8 cellular contexts compared by ENCODE assay signal in genomic region chr12:90959538-90960139, GRCh38. TPM values are rescaled to one million over a fixed set of nuclear protein-coding genes. Genes with fewer than 3 reads are reported as not detected.
DNase-seq lines count a peak whose midpoint lies in the region; ATAC-seq, FAIRE-seq and TF ChIP-seq lines count a peak whose summit lies in the region.

No MANE protein-coding gene starts in this region.

- TF ChIP-seq CTCF in omental fat pad (IDR thresholded peaks at IDR 0.05), result peak in 1 of 3 donors; percentile 35

- peak; percentile 19 for DNase-seq in stimulated activated CD4-positive, alpha-beta T cell treated with anti-CD3 and anti-CD28 coated beads, Interleukin-15, amount 100 ng/mL, for 24 hours
- no peak for DNase-seq in stimulated activated CD4-positive, alpha-beta T cell treated with anti-CD3 and anti-CD28 coated beads, Interleukin-2, amount 100 ng/mL, for 24 hours
- DNase-seq in H54 (ENCODE audit: insufficient read length, low spot score) (no peak), Kasumi-1 (lab: John Stamatoyannopoulos, UW) (peak; percentile 48 to 73), SJCRH30 (peak; percentile 29 to 77), fibroblast of gingiva (ENCODE audit: low read depth) (peak; percentile 45), omental fat pad (ENCODE audit: low spot score) (no peak)
- DNase-seq in activated T-cell treated with anti-CD3 and anti-CD28 coated beads, Interleukin-2, amount 50 U/mL, for 48 hours, result no peak

- no peaks in the 10 kb centered on the region for H3K36me3 ChIP-seq in SJCRH30

- H3K4me1 ChIP-seq in SJCRH30, result no peaks in the 10 kb centered on the region

- ATAC-seq in omental fat pad (ENCODE audit: low FRiP score), result peak; percentile 54

- no peak overlapping the region for H3K27ac ChIP-seq in SJCRH30

- H3K4me3 ChIP-seq in SJCRH30, result no peak overlapping the region

- no peak for TF ChIP-seq POLR2A in H54 (IDR thresholded peaks at IDR 0.05; ENCODE audit: low read depth, low read length)

- peak; percentile 69 for FAIRE-seq in H54 (lab: Jason Lieb, UNC)

- H3K9me3 ChIP-seq in SJCRH30 (replicated peaks), result no peaks in the 10 kb centered on the region

- no peaks in the 10 kb centered on the region for H3K27me3 ChIP-seq in SJCRH30

RNA-seq across cellular contexts. Expression of gene CCER1, which starts 4.7 kb away (rescaled TPM):
- total RNA-seq in SJCRH30 (2014; rRNA removed; shearing (Covaris generic)), result not detected in 2 replicates
- not detected for total RNA-seq in omental fat pad

RNA-seq across cellular contexts. Expression of gene EPYC, which starts 45.1 kb away (rescaled TPM):
- total RNA-seq in SJCRH30 (2014; rRNA removed; shearing (Covaris generic)), result not detected in 2 replicates
- total RNA-seq in omental fat pad, result not detected

Comparison
In these comparisons a context has a peak if more than half of its experiments do, and no peak if none do; other contexts are left out.
1. DNase-seq: peak in stimulated activated CD4-positive, alpha-beta T cell treated with anti-CD3 and anti-CD28 coated beads, Interleukin-15, amount 100 ng/mL, for 24 hours (single experiment), Kasumi-1 (2 of 2), SJCRH30 (2 of 2) and fibroblast of gingiva (single experiment); none in stimulated activated CD4-positive, alpha-beta T cell treated with anti-CD3 and anti-CD28 coated beads, Interleukin-2, amount 100 ng/mL, for 24 hours (0 of 2), H54 (single experiment), omental fat pad (single experiment) and activated T-cell treated with anti-CD3 and anti-CD28 coated beads, Interleukin-2, amount 50 U/mL, for 48 hours (0 of 2).